ENCODE assay signal across 8 cellular contexts in genomic region chr10:69318997-69319727, GRCh38. TPM values are rescaled to one million over a fixed set of nuclear protein-coding genes. Genes with fewer than 3 reads are reported as not detected.
A peak's percentile ranks its signal among the peaks of the same experiment; 100 is the strongest.
DNase-seq lines count a peak whose midpoint lies in the region; ATAC-seq and TF ChIP-seq lines count a peak whose summit lies in the region.

No MANE protein-coding gene starts in this region.

- ATAC-seq in HG03442 (IDR thresholded peaks at IDR 0.05; ENCODE audit: unreplicated experiment) = peak; percentile 7
- ATAC-seq in WTC11 = peak; percentile 3

- no peaks in the 10 kb centered on the region for H3K9me3 ChIP-seq in breast epithelium

- peaks cover 9 to 19% of the 10 kb centered on the region in 2 donors for H3K4me1 ChIP-seq in breast epithelium

- no peak for TF ChIP-seq POLR2A in breast epithelium (IDR thresholded peaks at IDR 0.05)

- no peaks in the 10 kb centered on the region for H3K9me3 Mint-ChIP-seq in WTC11

- H3K27ac Mint-ChIP-seq in WTC11 = no peak overlapping the region; the same call in 1 of the 2 replicates

- H3K4me3 Mint-ChIP-seq in WTC11 = peak overlapping the region; percentile 95

- H3K4me3 ChIP-seq in AG09309 (ENCODE audit: control insufficient read depth, low read depth, low read length) (peak overlapping the region; percentile 91), breast epithelium (peak overlapping the region; percentile 68 to 93 (median 84)), kidney epithelial cell (ENCODE audit: low read depth, low read length) (peak overlapping the region; percentile 92)

- TF ChIP-seq CTCF in AG09309 (IDR thresholded peaks at IDR 0.05; ENCODE audit: control insufficient read depth, insufficient read depth, low read depth, low read length, missing control alignments) = no peak
- TF ChIP-seq CTCF in WTC11 (IDR thresholded peaks at IDR 0.05) = no peak
- TF ChIP-seq CTCF in breast epithelium (IDR thresholded peaks at IDR 0.05) = no peak
- no peak for TF ChIP-seq CTCF in kidney epithelial cell (IDR thresholded peaks at IDR 0.05; ENCODE audit: insufficient read depth, low read length, poor library complexity, severe bottlenecking)

- DNase-seq in AG09309 (ENCODE audit: low read depth) (no peak), GM19238 (ENCODE audit: insufficient read length, low spot score) (peak; percentile 48), WTC11 (ENCODE audit: low spot score) (no peak), breast epithelium (ENCODE audit: low spot score in 2 of 2) (peak; percentile 65 to 78), kidney epithelial cell (ENCODE audit: low read depth) (no peak), NCI-H1092 (lab: John Stamatoyannopoulos, UW) (no peak)
- peak; percentile 77 to 87 for DNase-seq in stimulated activated CD4-positive, alpha-beta T cell treated with anti-CD3 and anti-CD28 coated beads, Interleukin-2, amount 100 ng/mL, for 24 hours

- H3K4me1 Mint-ChIP-seq in WTC11 = peaks cover 74% of the 10 kb centered on the region

- peak overlapping the region; percentile 92 to 98 for H3K27ac ChIP-seq in breast epithelium

- CTCF ChIA-PET in WTC11 (lab: Charles Lee) = interaction anchor here (0.7 to 2.4 kb wide), 7 partner anchors 14 to 89 kb away, joined by 3 to 7 read pairs (median 5); no protein-coding TSS in a partner anchor

- intact Hi-C loops in breast epithelium (cut with DNase I; ENCODE audit: low total_unique reads) = no loop called here

- H3K27me3 ChIP-seq in breast epithelium = no peaks in the 10 kb centered on the region
- H3K27me3 ChIP-seq in kidney epithelial cell (ENCODE audit: control insufficient read depth, insufficient read depth, low read length) = no peaks in the 10 kb centered on the region

- H3K36me3 ChIP-seq in breast epithelium (no peaks in the 10 kb centered on the region), kidney epithelial cell (ENCODE audit: control insufficient read depth, insufficient read depth, low read length) (no peaks in the 10 kb centered on the region)

- no peaks in the 10 kb centered on the region for H3K27me3 Mint-ChIP-seq in WTC11 (ENCODE audit: low read depth)

- POLR2A ChIA-PET in WTC11 (lab: Charles Lee) = interaction anchor here (1.0 to 1.7 kb wide), 4 partner anchors 9 to 71 kb away, joined by 3 to 7 read pairs (median 4); no protein-coding TSS in a partner anchor

- H3K36me3 Mint-ChIP-seq in WTC11 = peaks cover 7% of the 10 kb centered on the region; the same call in 1 of the 2 replicates

TF ChIP-seq in WTC11, 78 proteins besides CTCF, POLR2A, EP300 and RAD21:
- no peak; the same call in 1 of the 2 replicates for TF ChIP-seq SMAD3 (CRISPR knock-in tag; IDR thresholded peaks at IDR 0.05; ENCODE audit: borderline replicate concordance)
- TF ChIP-seq E2F5 (CRISPR knock-in tag; IDR thresholded peaks at IDR 0.05) = 0 out of 2 replicates have a peak, but pooled peaks have one; percentile 1
- peak; percentile 15; the same call in 1 of the 2 replicates for TF ChIP-seq ARID4B (CRISPR knock-in tag; IDR thresholded peaks at IDR 0.05; ENCODE audit: borderline replicate concordance)
- peak; percentile 91 for TF ChIP-seq ZNF263 (CRISPR knock-in tag; IDR thresholded peaks at IDR 0.05; ENCODE audit: low read depth)
- TF ChIP-seq HMGXB4 (CRISPR knock-in tag; IDR thresholded peaks at IDR 0.05) = peak; percentile 46; the same call in 1 of the 2 replicates
- TF ChIP-seq ZNF138 (CRISPR knock-in tag; conservative IDR thresholded peaks at IDR 0.05) = no peak
- TF ChIP-seq CREM (CRISPR knock-in tag; IDR thresholded peaks at IDR 0.05) = 0 out of 2 replicates have a peak, but pooled peaks have one; percentile 5

RNA-seq across cellular contexts. Expression of gene HK1, which starts 40.9 kb away (rescaled TPM):
- total RNA-seq in WTC11 (2021) (218 to 220 TPM (median 219 TPM) in 3 replicates), breast epithelium (10 to 100 TPM; 51.2 to 63.4 (median 57.4) TPM), kidney epithelial cell (81.7 and 83.0 TPM in 2 replicates)

Comparison
In these comparisons a context has a peak if more than half of its experiments do, and no peak if none do; other contexts are left out.
1. DNase-seq: peak in GM19238 (single experiment), breast epithelium (2 of 2) and stimulated activated CD4-positive, alpha-beta T cell treated with anti-CD3 and anti-CD28 coated beads, Interleukin-2, amount 100 ng/mL, for 24 hours (2 of 2); none in AG09309 (single experiment), WTC11 (single experiment), kidney epithelial cell (single experiment) and NCI-H1092 (single experiment).
2. Peak in every context shown above with its lines, with median percentiles within 50 percentile points of each other: H3K4me3 ChIP-seq.